1 cellular context compared by ENCODE assay signal in the genomic region with DNA sequence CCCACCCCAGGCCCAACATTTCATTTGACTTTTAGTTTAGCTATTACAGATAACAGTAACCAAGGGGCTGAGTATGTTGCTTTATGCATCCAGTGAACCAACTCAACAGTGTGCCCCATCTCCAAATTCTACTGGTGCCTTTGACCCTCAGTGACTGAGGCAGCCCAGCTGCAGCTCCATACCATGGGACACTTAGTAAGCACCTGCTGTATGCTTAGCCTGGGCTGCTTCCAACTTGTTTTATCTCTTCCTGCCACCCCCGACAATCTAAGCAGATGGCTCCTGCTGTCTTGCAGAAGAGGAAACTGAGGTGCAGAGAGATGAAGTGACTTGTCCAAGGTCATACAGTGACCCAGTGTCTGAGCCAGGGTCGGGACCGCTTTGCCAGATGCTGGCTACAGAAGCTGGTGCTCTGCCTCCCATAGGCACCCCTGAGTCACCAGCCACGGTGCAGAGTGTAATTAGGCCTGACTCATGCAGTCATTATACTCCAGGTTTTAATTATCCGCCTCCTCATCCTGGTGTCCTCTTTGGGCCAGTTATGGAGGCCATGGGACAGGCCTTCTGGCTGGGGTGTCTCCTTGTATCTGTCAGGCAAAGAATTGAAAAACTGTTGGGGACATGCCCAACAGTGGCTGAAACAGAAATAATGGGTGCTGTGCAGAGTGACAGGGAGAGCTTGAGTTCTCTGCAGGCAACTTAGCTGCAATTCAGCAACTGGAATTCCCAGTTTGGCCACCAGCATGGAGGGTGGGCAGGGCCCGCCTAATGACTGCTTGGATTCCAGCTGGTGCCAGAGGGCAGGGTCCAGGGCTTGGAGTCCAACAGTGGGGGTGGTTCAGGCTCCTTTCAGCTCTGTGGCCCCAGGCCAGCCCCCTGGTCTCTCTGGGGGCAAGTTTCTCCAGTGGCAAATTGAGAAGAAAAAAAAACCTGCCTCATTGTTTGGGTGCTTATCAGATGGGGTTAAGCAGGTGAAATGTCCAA.
TF ChIP-seq lines count a peak whose summit lies in the region.

No MANE protein-coding gene starts in this region.

TF ChIP-seq in K562, 482 proteins besides CTCF, POLR2A, EP300 and RAD21:
- TF ChIP-seq MAFG (tag; conservative IDR thresholded peaks at IDR 0.05) (no peak), ZKSCAN8 (CRISPR knock-in tag; IDR thresholded peaks at IDR 0.05) (peak; percentile 91)
